24 cellular contexts compared by ENCODE assay signal in genomic region chr10:112223725-112224124, GRCh38. TPM values are rescaled to one million over a fixed set of nuclear protein-coding genes. Genes with fewer than 3 reads are reported as not detected.
"Had no signal": no experiment of that assay in that cellular context is flagged by ENCODE, and none has a peak within 500 bp of the region (broad histone marks: within the 10 kb centered on the region; RNA-seq: fewer than 3 reads in every experiment).

No MANE protein-coding gene starts in this region.

- H3K4me3 ChIP-seq: gastroesophageal sphincter, heart right ventricle, left ventricle myocardium inferior, spleen, testis, upper lobe of right lung had no signal

- H3K4me3 Mint-ChIP-seq: activated B cell treated with CpG ODN at 0.5 μM for 24 hours; activated CD8-positive, alpha-beta T cell treated with anti-CD3 and anti-CD28 coated beads, Interleukin-2, amount 10 ng/mL, durations not matched to agents 7 days and 5 days; activated T-cell treated with anti-CD3 and anti-CD28 coated beads, Interleukin-2, amount 50 U/mL, for 72 hours; brain; central memory CD8-positive, alpha-beta T cell; nephron; stimulated activated naive CD8-positive, alpha-beta T cell treated with anti-CD3 and anti-CD28 coated beads, Interleukin-15, amount 100 ng/mL, for 72 hours had no signal

- H3K36me3 ChIP-seq: gastroesophageal sphincter, heart right ventricle, left ventricle myocardium inferior, spleen, upper lobe of right lung had no signal

- H3K27ac ChIP-seq: epithelial cell of prostate, gastroesophageal sphincter, heart right ventricle, left ventricle myocardium inferior, spleen, testis, upper lobe of right lung had no signal

- ATAC-seq: activated CD8-positive, alpha-beta T cell treated with anti-CD3 and anti-CD28 coated beads, Interleukin-2, amount 10 ng/mL, durations not matched to agents 7 days and 5 days; activated naive CD4-positive, alpha-beta T cell treated with anti-CD3 and anti-CD28 coated beads, Interleukin-2, amount 50 U/mL, for 72 hours; activated T-cell treated with anti-CD3 and anti-CD28 coated beads, Interleukin-2, amount 50 U/mL, for 72 hours; gastroesophageal sphincter; heart right ventricle; right cardiac atrium; stimulated activated naive CD8-positive, alpha-beta T cell treated with anti-CD3 and anti-CD28 coated beads, Interleukin-15, amount 100 ng/mL, for 72 hours; upper lobe of right lung had no signal

- H3K9me3 ChIP-seq: testis, upper lobe of right lung had no signal

- H3K36me3 Mint-ChIP-seq: activated naive CD4-positive, alpha-beta T cell treated with anti-CD3 and anti-CD28 coated beads, Interleukin-2, amount 50 U/mL, for 72 hours; brain had no signal

- H3K27me3 ChIP-seq: heart right ventricle, testis, upper lobe of right lung had no signal

- H3K4me1 ChIP-seq: gastroesophageal sphincter, left ventricle myocardium inferior, spleen, testis, upper lobe of right lung had no signal

- H3K27me3 Mint-ChIP-seq: progenitor cell of endocrine pancreas had no signal

- H3K4me1 Mint-ChIP-seq: activated B cell treated with CpG ODN at 0.5 μM for 24 hours; brain; central memory CD8-positive, alpha-beta T cell; nephron; stimulated activated naive CD8-positive, alpha-beta T cell treated with anti-CD3 and anti-CD28 coated beads, Interleukin-15, amount 100 ng/mL, for 72 hours had no signal

- DNase-seq: activated B cell treated with CpG ODN at 0.5 μM for 24 hours; activated CD4-positive, alpha-beta T cell treated with anti-CD3 and anti-CD28 coated beads for 48 hours; activated CD8-positive, alpha-beta memory T cell treated with anti-CD3 and anti-CD28 coated beads, Interleukin-2, amount 50 U/mL, for 48 hours; activated CD8-positive, alpha-beta T cell treated with anti-CD3 and anti-CD28 coated beads, Interleukin-2, amount 10 ng/mL, durations not matched to agents 7 days and 5 days; activated gamma-delta T cell; activated T-cell treated with anti-CD3 and anti-CD28 coated beads, Interleukin-2, amount 50 U/mL, for 72 hours; effector memory CD4-positive, alpha-beta T cell; heart right ventricle; left ventricle myocardium inferior; nucleus accumbens; right cardiac atrium; spleen; stimulated activated naive CD8-positive, alpha-beta T cell treated with anti-CD3 and anti-CD28 coated beads, Interleukin-15, amount 100 ng/mL, for 72 hours; T-helper 2 cell; testis; upper lobe of right lung had no signal

- H3K27ac Mint-ChIP-seq: activated B cell treated with CpG ODN at 0.5 μM for 24 hours; activated CD8-positive, alpha-beta T cell treated with anti-CD3 and anti-CD28 coated beads, Interleukin-2, amount 10 ng/mL, durations not matched to agents 7 days and 5 days; activated naive CD4-positive, alpha-beta T cell treated with anti-CD3 and anti-CD28 coated beads, Interleukin-2, amount 50 U/mL, for 72 hours; activated T-cell treated with anti-CD3 and anti-CD28 coated beads, Interleukin-2, amount 50 U/mL, for 72 hours; brain; nephron; progenitor cell of endocrine pancreas had no signal

RNA-seq across cellular contexts. Expression of gene TECTB, which starts 59.5 kb away (rescaled TPM):
- total RNA-seq: activated B cell treated with CpG ODN at 0.5 μM for 24 hours; activated CD8-positive, alpha-beta T cell treated with anti-CD3 and anti-CD28 coated beads, Interleukin-2, amount 10 ng/mL, durations not matched to agents 7 days and 5 days; activated naive CD4-positive, alpha-beta T cell treated with anti-CD3 and anti-CD28 coated beads, Interleukin-2, amount 50 U/mL, for 72 hours; activated T-cell treated with anti-CD3 and anti-CD28 coated beads, Interleukin-2, amount 50 U/mL, for 72 hours; gastroesophageal sphincter; heart right ventricle; left ventricle myocardium inferior; mesenteric fat pad; progenitor cell of endocrine pancreas; right cardiac atrium; spleen; upper lobe of right lung had no signal
- polyA plus RNA-seq: heart right ventricle, right cardiac atrium, spleen had no signal
